ENCODE assay signal across 8 cellular contexts in the genomic region with DNA sequence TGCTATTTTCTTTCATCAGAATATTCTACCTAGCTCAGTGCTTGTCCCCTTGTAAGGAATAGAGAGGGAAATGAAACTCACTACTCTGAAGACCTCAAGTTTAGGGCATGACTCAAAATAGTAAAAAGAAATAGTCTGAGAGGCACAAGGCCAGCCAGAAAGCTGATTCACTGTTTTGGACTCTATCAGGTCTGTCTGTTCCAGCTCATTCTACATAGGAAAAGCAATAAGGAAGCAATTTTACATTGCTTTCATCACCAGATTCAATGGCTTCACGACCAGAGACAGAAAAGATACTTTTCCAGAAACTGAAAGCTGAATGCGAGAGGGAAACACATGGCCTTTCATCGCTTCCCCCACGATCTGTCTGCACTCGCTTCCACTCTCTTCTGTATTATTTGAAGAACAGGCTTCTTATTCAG.
DNase-seq lines count a peak whose midpoint lies in the region; ATAC-seq and TF ChIP-seq lines count a peak whose summit lies in the region.

No MANE protein-coding gene starts in this region.

- ATAC-seq in GM18907 (IDR thresholded peaks at IDR 0.05; ENCODE audit: unreplicated experiment), result peak; percentile 99
- peak; percentile 99 for ATAC-seq in HG03064 (IDR thresholded peaks at IDR 0.05; ENCODE audit: low read depth, unreplicated experiment)
- peak; percentile 29 for ATAC-seq in activated T-helper 17 cell treated with anti-CD3 and anti-CD28 coated beads, Interleukin-2, amount 50 U/mL, for 72 hours (replicated peaks)
- ATAC-seq in activated CD4-positive, CD25-positive, alpha-beta regulatory T cell treated with anti-CD3 and anti-CD28 coated beads, Interleukin-2, amount 50 U/mL, for 24 hours, result no peak

- H3K27ac ChIP-seq in mucosa of rectum (ENCODE audit: low read depth in 2 of 2, low read length in 2 of 2), result peak overlapping the region; percentile 3 to 36
- peak overlapping the region in 1 of 8 donors; percentile 9 for H3K27ac ChIP-seq in spleen

- DNase-seq in spleen (no peak), iPS-NIHi11 (ENCODE audit: low spot score) (no peak)
- no peak for DNase-seq in activated T-helper 1 cell treated with anti-CD3 and anti-CD28 coated beads, Interleukin-12 subunit alpha, Interleukin-12 subunit beta, Interleukin-2, Interleukin-4 antibody, amounts not matched to agents 30 ng/mL and 10 ng/mL and 1 ng/mL, durations not matched to agents 14 hours and 24 hours and 36 hours (ENCODE audit: low spot score)

- peaks cover 0 to 9% of the 10 kb centered on the region in 2 donors for H3K4me1 ChIP-seq in mucosa of rectum (ENCODE audit: control insufficient read depth in 2 of 2, insufficient read depth in 2 of 2, low read length in 2 of 2)
- no peaks in the 10 kb centered on the region for H3K4me1 ChIP-seq in spleen

- no peak for TF ChIP-seq POLR2A in spleen (IDR thresholded peaks at IDR 0.05)

- H3K36me3 Mint-ChIP-seq in activated T-helper 17 cell treated with anti-CD3 and anti-CD28 coated beads, Interleukin-2, amount 50 U/mL, for 72 hours (ENCODE audit: low read depth), result peaks cover 7% of the 10 kb centered on the region
- no peaks in the 10 kb centered on the region for H3K36me3 Mint-ChIP-seq in activated T-helper 1 cell treated with anti-CD3 and anti-CD28 coated beads, Interleukin-12 subunit alpha, Interleukin-12 subunit beta, Interleukin-2, Interleukin-4 antibody, amounts not matched to agents 30 ng/mL and 10 ng/mL and 1 ng/mL, durations not matched to agents 14 hours and 24 hours and 36 hours (ENCODE audit: low read depth)

- no peaks in the 10 kb centered on the region for H3K9me3 ChIP-seq in mucosa of rectum (ENCODE audit: control insufficient read depth in 2 of 2, low read length in 2 of 2)
- no peaks in the 10 kb centered on the region for H3K9me3 ChIP-seq in spleen

- H3K4me1 Mint-ChIP-seq in activated T-helper 17 cell treated with anti-CD3 and anti-CD28 coated beads, Interleukin-2, amount 50 U/mL, for 72 hours, result no peaks in the 10 kb centered on the region
- no peaks in the 10 kb centered on the region for H3K4me1 Mint-ChIP-seq in activated T-helper 1 cell treated with anti-CD3 and anti-CD28 coated beads, Interleukin-12 subunit alpha, Interleukin-12 subunit beta, Interleukin-2, Interleukin-4 antibody, amounts not matched to agents 30 ng/mL and 10 ng/mL and 1 ng/mL, durations not matched to agents 14 hours and 24 hours and 36 hours (ENCODE audit: low read depth)

- TF ChIP-seq CTCF in spleen (IDR thresholded peaks at IDR 0.05 in 8 of 11, conservative IDR thresholded peaks at IDR 0.05 in 3 of 11), result no peak

- 26 to 54% (median 45%) methylated on average over 5 of the region's 5 CpGs for WGBS in spleen, 5 donors

- H3K27ac Mint-ChIP-seq in activated T-helper 17 cell treated with anti-CD3 and anti-CD28 coated beads, Interleukin-2, amount 50 U/mL, for 72 hours, result no peak overlapping the region
- no peak overlapping the region for H3K27ac Mint-ChIP-seq in activated T-helper 1 cell treated with anti-CD3 and anti-CD28 coated beads, Interleukin-12 subunit alpha, Interleukin-12 subunit beta, Interleukin-2, Interleukin-4 antibody, amounts not matched to agents 30 ng/mL and 10 ng/mL and 1 ng/mL, durations not matched to agents 14 hours and 24 hours and 36 hours

- H3K27me3 Mint-ChIP-seq in activated T-helper 17 cell treated with anti-CD3 and anti-CD28 coated beads, Interleukin-2, amount 50 U/mL, for 72 hours, result peaks cover 4% of the 10 kb centered on the region
- H3K27me3 Mint-ChIP-seq in activated T-helper 1 cell treated with anti-CD3 and anti-CD28 coated beads, Interleukin-12 subunit alpha, Interleukin-12 subunit beta, Interleukin-2, Interleukin-4 antibody, amounts not matched to agents 30 ng/mL and 10 ng/mL and 1 ng/mL, durations not matched to agents 14 hours and 24 hours and 36 hours (ENCODE audit: insufficient read depth), result no peaks in the 10 kb centered on the region

- peaks cover 5% of the 10 kb centered on the region for H3K9me3 Mint-ChIP-seq in activated T-helper 17 cell treated with anti-CD3 and anti-CD28 coated beads, Interleukin-2, amount 50 U/mL, for 72 hours
- no peaks in the 10 kb centered on the region for H3K9me3 Mint-ChIP-seq in activated T-helper 1 cell treated with anti-CD3 and anti-CD28 coated beads, Interleukin-12 subunit alpha, Interleukin-12 subunit beta, Interleukin-2, Interleukin-4 antibody, amounts not matched to agents 30 ng/mL and 10 ng/mL and 1 ng/mL, durations not matched to agents 14 hours and 24 hours and 36 hours

- peak overlapping the region; percentile 35 to 57 for H3K9ac ChIP-seq in mucosa of rectum (ENCODE audit: low read depth in 1 of 2, low read length in 2 of 2)

- intact Hi-C loops in spleen (cut with DNase I; ENCODE audit: low total_unique reads), result no loop called here
- intact Hi-C loops in activated T-helper 1 cell treated with anti-CD3 and anti-CD28 coated beads, Interleukin-12 subunit alpha, Interleukin-12 subunit beta, Interleukin-2, Interleukin-4 antibody, amounts not matched to agents 30 ng/mL and 10 ng/mL and 1 ng/mL, durations not matched to agents 14 hours and 24 hours and 36 hours (cut with micrococcal nuclease), result no loop called here

- peak overlapping the region; percentile 43 to 59 for H3K4me3 ChIP-seq in mucosa of rectum (ENCODE audit: low read length in 2 of 2)
- H3K4me3 ChIP-seq in spleen, result no peak overlapping the region

- no peaks in the 10 kb centered on the region for H3K27me3 ChIP-seq in mucosa of rectum (ENCODE audit: control insufficient read depth in 2 of 2, insufficient read depth in 2 of 2, low read length in 2 of 2)
- H3K27me3 ChIP-seq in spleen (replicated peaks in 1 of 7), result no peaks in the 10 kb centered on the region

- no peak overlapping the region for H3K4me3 Mint-ChIP-seq in activated T-helper 17 cell treated with anti-CD3 and anti-CD28 coated beads, Interleukin-2, amount 50 U/mL, for 72 hours
- no peak overlapping the region for H3K4me3 Mint-ChIP-seq in activated T-helper 1 cell treated with anti-CD3 and anti-CD28 coated beads, Interleukin-12 subunit alpha, Interleukin-12 subunit beta, Interleukin-2, Interleukin-4 antibody, amounts not matched to agents 30 ng/mL and 10 ng/mL and 1 ng/mL, durations not matched to agents 14 hours and 24 hours and 36 hours

- H3K36me3 ChIP-seq in mucosa of rectum (ENCODE audit: control insufficient read depth in 2 of 2, insufficient read depth in 2 of 2, low read length in 2 of 2) (no peaks in the 10 kb centered on the region), spleen (peaks cover 0 to 3% (median 0%) of the 10 kb centered on the region in 6 donors)

Comparison
In these comparisons a context has a peak if more than half of its experiments do, and no peak if none do; other contexts are left out.
1. ATAC-seq: peak in GM18907 (single experiment), HG03064 (single experiment) and activated T-helper 17 cell treated with anti-CD3 and anti-CD28 coated beads, Interleukin-2, amount 50 U/mL, for 72 hours (single experiment); none in activated CD4-positive, CD25-positive, alpha-beta regulatory T cell treated with anti-CD3 and anti-CD28 coated beads, Interleukin-2, amount 50 U/mL, for 24 hours (0 of 2).
2. H3K4me3 ChIP-seq: peak in mucosa of rectum (2 of 2); none in spleen (0 of 8).